1 cellular context compared by ENCODE assay signal in the genomic region with DNA sequence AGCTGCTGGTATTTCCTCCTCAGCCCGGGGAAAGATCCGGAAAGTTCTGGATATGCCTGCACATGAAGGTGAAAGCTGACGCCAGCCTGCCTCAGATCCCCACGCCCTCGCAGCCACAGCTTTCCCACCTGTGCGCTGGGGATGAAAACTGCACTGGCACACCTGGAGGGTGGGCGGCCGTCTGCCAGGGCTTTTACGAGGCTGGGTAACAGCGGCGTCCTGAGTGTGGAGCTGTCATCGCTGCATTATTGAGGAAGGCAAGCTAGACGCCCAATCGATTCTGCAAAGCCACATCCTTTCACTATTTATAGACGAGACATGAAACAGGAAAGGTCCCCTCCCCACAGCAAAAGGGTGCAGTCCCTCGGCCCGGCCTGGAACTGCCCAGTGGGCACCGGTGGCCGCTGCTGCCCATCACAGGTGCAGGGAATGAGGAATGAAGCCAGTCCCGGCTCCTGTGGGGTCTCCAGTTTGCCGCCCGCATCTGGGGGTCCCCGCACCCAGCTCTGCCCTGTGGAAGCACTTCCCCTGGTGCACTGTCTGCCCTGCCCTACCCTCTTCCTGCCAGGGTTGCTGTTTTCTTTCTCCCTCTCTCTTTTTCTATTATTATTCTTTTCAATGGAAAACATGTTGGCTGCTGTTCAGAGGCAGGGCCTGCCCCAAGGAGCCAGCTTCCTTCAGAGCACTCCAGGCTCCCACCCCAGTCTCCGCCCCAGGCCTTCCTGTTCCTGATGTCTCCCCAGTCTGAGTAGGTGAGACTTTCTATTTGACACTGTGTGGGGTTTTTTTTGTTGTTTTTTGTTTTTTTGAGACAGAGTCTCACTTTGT.
TF ChIP-seq lines count a peak whose summit lies in the region.

No MANE protein-coding gene starts in this region.

TF ChIP-seq in GM12878, 131 proteins besides CTCF, POLR2A, EP300 and RAD21 (continued from another document and continues in another):
- TF ChIP-seq, protein P1, sequence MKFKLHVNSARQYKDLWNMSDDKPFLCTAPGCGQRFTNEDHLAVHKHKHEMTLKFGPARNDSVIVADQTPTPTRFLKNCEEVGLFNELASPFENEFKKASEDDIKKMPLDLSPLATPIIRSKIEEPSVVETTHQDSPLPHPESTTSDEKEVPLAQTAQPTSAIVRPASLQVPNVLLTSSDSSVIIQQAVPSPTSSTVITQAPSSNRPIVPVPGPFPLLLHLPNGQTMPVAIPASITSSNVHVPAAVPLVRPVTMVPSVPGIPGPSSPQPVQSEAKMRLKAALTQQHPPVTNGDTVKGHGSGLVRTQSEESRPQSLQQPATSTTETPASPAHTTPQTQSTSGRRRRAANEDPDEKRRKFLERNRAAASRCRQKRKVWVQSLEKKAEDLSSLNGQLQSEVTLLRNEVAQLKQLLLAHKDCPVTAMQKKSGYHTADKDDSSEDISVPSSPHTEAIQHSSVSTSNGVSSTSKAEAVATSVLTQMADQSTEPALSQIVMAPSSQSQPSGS (IDR thresholded peaks at IDR 0.05; ENCODE audit: low read length): no peak
- TF ChIP-seq, protein P2, sequence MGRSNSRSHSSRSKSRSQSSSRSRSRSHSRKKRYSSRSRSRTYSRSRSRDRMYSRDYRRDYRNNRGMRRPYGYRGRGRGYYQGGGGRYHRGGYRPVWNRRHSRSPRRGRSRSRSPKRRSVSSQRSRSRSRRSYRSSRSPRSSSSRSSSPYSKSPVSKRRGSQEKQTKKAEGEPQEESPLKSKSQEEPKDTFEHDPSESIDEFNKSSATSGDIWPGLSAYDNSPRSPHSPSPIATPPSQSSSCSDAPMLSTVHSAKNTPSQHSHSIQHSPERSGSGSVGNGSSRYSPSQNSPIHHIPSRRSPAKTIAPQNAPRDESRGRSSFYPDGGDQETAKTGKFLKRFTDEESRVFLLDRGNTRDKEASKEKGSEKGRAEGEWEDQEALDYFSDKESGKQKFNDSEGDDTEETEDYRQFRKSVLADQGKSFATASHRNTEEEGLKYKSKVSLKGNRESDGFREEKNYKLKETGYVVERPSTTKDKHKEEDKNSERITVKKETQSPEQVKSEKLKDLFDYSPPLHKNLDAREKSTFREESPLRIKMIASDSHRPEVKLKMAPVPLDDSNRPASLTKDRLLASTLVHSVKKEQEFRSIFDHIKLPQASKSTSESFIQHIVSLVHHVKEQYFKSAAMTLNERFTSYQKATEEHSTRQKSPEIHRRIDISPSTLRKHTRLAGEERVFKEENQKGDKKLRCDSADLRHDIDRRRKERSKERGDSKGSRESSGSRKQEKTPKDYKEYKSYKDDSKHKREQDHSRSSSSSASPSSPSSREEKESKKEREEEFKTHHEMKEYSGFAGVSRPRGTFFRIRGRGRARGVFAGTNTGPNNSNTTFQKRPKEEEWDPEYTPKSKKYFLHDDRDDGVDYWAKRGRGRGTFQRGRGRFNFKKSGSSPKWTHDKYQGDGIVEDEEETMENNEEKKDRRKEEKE (IDR thresholded peaks at IDR 0.05): no peak
- no peak for TF ChIP-seq SMAD1 (IDR thresholded peaks at IDR 0.05; ENCODE audit: low read depth, partially characterized antibody)
- TF ChIP-seq, protein P3, sequence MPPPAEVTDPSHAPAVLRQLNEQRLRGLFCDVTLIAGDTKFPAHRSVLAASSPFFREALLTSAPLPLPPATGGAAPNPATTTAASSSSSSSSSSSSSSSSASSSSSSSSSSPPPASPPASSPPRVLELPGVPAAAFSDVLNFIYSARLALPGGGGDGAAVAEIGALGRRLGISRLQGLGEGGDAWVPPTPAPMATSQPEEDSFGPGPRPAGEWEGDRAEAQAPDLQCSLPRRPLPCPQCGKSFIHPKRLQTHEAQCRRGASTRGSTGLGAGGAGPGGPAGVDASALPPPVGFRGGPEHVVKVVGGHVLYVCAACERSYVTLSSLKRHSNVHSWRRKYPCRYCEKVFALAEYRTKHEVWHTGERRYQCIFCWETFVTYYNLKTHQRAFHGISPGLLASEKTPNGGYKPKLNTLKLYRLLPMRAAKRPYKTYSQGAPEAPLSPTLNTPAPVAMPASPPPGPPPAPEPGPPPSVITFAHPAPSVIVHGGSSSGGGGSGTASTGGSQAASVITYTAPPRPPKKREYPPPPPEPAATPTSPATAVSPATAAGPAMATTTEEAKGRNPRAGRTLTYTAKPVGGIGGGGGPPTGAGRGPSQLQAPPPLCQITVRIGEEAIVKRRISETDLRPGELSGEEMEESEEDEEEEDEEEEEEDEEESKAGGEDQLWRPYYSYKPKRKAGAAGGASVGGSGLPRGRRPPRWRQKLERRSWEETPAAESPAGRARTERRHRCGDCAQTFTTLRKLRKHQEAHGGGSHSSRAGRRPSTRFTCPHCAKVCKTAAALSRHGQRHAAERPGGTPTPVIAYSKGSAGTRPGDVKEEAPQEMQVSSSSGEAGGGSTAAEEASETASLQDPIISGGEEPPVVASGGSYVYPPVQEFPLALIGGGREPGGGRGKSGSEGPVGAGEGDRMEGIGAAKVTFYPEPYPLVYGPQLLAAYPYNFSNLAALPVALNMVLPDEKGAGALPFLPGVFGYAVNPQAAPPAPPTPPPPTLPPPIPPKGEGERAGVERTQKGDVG (CRISPR knock-in tag; IDR thresholded peaks at IDR 0.05): no peak
- TF ChIP-seq ATF7 (IDR thresholded peaks at IDR 0.05; ENCODE audit: low read depth): no peak
- TF ChIP-seq HDAC2 (IDR thresholded peaks at IDR 0.05): no peak
- TF ChIP-seq CBX5 (IDR thresholded peaks at IDR 0.05; ENCODE audit: low read depth): no peak
- TF ChIP-seq ZNF207 (IDR thresholded peaks at IDR 0.05; ENCODE audit: borderline replicate concordance): no peak
- TF ChIP-seq TCF12 (IDR thresholded peaks at IDR 0.05; ENCODE audit: low read depth, low read length): no peak
- TF ChIP-seq, protein P4, sequence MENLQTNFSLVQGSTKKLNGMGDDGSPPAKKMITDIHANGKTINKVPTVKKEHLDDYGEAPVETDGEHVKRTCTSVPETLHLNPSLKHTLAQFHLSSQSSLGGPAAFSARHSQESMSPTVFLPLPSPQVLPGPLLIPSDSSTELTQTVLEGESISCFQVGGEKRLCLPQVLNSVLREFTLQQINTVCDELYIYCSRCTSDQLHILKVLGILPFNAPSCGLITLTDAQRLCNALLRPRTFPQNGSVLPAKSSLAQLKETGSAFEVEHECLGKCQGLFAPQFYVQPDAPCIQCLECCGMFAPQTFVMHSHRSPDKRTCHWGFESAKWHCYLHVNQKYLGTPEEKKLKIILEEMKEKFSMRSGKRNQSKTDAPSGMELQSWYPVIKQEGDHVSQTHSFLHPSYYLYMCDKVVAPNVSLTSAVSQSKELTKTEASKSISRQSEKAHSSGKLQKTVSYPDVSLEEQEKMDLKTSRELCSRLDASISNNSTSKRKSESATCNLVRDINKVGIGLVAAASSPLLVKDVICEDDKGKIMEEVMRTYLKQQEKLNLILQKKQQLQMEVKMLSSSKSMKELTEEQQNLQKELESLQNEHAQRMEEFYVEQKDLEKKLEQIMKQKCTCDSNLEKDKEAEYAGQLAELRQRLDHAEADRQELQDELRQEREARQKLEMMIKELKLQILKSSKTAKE (IDR thresholded peaks at IDR 0.05; ENCODE audit: low read depth, poor library complexity, severe bottlenecking): peak; percentile 64
- TF ChIP-seq, protein P5, sequence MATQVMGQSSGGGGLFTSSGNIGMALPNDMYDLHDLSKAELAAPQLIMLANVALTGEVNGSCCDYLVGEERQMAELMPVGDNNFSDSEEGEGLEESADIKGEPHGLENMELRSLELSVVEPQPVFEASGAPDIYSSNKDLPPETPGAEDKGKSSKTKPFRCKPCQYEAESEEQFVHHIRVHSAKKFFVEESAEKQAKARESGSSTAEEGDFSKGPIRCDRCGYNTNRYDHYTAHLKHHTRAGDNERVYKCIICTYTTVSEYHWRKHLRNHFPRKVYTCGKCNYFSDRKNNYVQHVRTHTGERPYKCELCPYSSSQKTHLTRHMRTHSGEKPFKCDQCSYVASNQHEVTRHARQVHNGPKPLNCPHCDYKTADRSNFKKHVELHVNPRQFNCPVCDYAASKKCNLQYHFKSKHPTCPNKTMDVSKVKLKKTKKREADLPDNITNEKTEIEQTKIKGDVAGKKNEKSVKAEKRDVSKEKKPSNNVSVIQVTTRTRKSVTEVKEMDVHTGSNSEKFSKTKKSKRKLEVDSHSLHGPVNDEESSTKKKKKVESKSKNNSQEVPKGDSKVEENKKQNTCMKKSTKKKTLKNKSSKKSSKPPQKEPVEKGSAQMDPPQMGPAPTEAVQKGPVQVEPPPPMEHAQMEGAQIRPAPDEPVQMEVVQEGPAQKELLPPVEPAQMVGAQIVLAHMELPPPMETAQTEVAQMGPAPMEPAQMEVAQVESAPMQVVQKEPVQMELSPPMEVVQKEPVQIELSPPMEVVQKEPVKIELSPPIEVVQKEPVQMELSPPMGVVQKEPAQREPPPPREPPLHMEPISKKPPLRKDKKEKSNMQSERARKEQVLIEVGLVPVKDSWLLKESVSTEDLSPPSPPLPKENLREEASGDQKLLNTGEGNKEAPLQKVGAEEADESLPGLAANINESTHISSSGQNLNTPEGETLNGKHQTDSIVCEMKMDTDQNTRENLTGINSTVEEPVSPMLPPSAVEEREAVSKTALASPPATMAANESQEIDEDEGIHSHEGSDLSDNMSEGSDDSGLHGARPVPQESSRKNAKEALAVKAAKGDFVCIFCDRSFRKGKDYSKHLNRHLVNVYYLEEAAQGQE (IDR thresholded peaks at IDR 0.05; ENCODE audit: low read depth, low read length): 0 out of 2 replicates have a peak, but pooled peaks have one; percentile 9
- TF ChIP-seq, protein P6, sequence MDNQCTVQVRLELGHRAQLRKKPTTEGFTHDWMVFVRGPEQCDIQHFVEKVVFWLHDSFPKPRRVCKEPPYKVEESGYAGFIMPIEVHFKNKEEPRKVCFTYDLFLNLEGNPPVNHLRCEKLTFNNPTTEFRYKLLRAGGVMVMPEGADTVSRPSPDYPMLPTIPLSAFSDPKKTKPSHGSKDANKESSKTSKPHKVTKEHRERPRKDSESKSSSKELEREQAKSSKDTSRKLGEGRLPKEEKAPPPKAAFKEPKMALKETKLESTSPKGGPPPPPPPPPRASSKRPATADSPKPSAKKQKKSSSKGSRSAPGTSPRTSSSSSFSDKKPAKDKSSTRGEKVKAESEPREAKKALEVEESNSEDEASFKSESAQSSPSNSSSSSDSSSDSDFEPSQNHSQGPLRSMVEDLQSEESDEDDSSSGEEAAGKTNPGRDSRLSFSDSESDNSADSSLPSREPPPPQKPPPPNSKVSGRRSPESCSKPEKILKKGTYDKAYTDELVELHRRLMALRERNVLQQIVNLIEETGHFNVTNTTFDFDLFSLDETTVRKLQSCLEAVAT (IDR thresholded peaks at IDR 0.05): peak; percentile 34; the same call in 1 of the 2 replicates
- no peak for TF ChIP-seq MYB (IDR thresholded peaks at IDR 0.05; ENCODE audit: borderline replicate concordance, low read depth, low read length)
- TF ChIP-seq MEF2B (IDR thresholded peaks at IDR 0.05; ENCODE audit: partially characterized antibody, poor library complexity, severe bottlenecking): peak; percentile 54
- no peak for TF ChIP-seq CHD4 (IDR thresholded peaks at IDR 0.05)
- no peak for TF ChIP-seq FOXK2 (IDR thresholded peaks at IDR 0.05)
- peak; percentile 63 for TF ChIP-seq IKZF1 (conservative IDR thresholded peaks at IDR 0.05)
- no peak for TF ChIP-seq CREM (IDR thresholded peaks at IDR 0.05; ENCODE audit: low read depth)
- TF ChIP-seq RCOR1 (conservative IDR thresholded peaks at IDR 0.05; ENCODE audit: low read depth, low read length): no peak
- no peak for TF ChIP-seq EZH2 (IDR thresholded peaks at IDR 0.05; ENCODE audit: borderline replicate concordance, control insufficient read depth, low read depth, low read length)
- TF ChIP-seq ETV6 (conservative IDR thresholded peaks at IDR 0.05 in 1 of 2, IDR thresholded peaks at IDR 0.05 in 1 of 2; ENCODE audit: borderline replicate concordance in 1 of 2, low read depth in 1 of 2): peak in 1 of 2 experiments; percentile 66; a peak in 1 of 4 replicates
- peak; percentile 48; the same call in 1 of the 2 replicates for TF ChIP-seq POLR2AphosphoS5 (IDR thresholded peaks at IDR 0.05; ENCODE audit: low read length)
- no peak for TF ChIP-seq SP1 (IDR thresholded peaks at IDR 0.05; ENCODE audit: low read depth, low read length)
- TF ChIP-seq MTA3 (IDR thresholded peaks at IDR 0.05; ENCODE audit: borderline replicate concordance, low read length): no peak
- peak; percentile 85 for TF ChIP-seq MEF2A (IDR thresholded peaks at IDR 0.05; ENCODE audit: insufficient read depth, low read depth, low read length)
- TF ChIP-seq, protein P7, sequence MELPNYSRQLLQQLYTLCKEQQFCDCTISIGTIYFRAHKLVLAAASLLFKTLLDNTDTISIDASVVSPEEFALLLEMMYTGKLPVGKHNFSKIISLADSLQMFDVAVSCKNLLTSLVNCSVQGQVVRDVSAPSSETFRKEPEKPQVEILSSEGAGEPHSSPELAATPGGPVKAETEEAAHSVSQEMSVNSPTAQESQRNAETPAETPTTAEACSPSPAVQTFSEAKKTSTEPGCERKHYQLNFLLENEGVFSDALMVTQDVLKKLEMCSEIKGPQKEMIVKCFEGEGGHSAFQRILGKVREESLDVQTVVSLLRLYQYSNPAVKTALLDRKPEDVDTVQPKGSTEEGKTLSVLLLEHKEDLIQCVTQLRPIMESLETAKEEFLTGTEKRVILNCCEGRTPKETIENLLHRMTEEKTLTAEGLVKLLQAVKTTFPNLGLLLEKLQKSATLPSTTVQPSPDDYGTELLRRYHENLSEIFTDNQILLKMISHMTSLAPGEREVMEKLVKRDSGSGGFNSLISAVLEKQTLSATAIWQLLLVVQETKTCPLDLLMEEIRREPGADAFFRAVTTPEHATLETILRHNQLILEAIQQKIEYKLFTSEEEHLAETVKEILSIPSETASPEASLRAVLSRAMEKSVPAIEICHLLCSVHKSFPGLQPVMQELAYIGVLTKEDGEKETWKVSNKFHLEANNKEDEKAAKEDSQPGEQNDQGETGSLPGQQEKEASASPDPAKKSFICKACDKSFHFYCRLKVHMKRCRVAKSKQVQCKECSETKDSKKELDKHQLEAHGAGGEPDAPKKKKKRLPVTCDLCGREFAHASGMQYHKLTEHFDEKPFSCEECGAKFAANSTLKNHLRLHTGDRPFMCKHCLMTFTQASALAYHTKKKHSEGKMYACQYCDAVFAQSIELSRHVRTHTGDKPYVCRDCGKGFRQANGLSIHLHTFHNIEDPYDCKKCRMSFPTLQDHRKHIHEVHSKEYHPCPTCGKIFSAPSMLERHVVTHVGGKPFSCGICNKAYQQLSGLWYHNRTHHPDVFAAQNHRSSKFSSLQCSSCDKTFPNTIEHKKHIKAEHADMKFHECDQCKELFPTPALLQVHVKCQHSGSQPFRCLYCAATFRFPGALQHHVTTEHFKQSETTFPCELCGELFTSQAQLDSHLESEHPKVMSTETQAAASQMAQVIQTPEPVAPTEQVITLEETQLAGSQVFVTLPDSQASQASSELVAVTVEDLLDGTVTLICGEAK (IDR thresholded peaks at IDR 0.05; ENCODE audit: borderline replicate concordance): peak; percentile 35; the same call in 1 of the 2 replicates
- no peak for TF ChIP-seq SUZ12 (IDR thresholded peaks at IDR 0.05; ENCODE audit: unreplicated experiment)
- TF ChIP-seq RUNX3 (IDR thresholded peaks at IDR 0.05; ENCODE audit: low read length): peak; percentile 78
- TF ChIP-seq, protein P8, sequence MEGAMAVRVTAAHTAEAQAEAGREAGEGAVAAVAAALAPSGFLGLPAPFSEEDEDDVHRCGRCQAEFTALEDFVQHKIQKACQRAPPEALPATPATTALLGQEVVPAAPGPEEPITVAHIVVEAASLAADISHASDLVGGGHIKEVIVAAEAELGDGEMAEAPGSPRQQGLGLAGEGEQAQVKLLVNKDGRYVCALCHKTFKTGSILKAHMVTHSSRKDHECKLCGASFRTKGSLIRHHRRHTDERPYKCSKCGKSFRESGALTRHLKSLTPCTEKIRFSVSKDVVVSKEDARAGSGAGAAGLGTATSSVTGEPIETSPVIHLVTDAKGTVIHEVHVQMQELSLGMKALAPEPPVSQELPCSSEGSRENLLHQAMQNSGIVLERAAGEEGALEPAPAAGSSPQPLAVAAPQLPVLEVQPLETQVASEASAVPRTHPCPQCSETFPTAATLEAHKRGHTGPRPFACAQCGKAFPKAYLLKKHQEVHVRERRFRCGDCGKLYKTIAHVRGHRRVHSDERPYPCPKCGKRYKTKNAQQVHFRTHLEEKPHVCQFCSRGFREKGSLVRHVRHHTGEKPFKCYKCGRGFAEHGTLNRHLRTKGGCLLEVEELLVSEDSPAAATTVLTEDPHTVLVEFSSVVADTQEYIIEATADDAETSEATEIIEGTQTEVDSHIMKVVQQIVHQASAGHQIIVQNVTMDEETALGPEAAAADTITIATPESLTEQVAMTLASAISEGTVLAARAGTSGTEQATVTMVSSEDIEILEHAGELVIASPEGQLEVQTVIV (IDR thresholded peaks at IDR 0.05; ENCODE audit: borderline replicate concordance, partially characterized antibody): no peak
